12 cellular contexts compared by ENCODE assay signal in genomic region chr22:36587289-36588154, GRCh38. TPM values are rescaled to one million over a fixed set of nuclear protein-coding genes. Genes with fewer than 3 reads are reported as not detected.
DNase-seq lines count a peak whose midpoint lies in the region; TF ChIP-seq lines count a peak whose summit lies in the region.
"Had no signal": no experiment of that assay in that cellular context is flagged by ENCODE, and none has a peak within 500 bp of the region (broad histone marks: within the 10 kb centered on the region; RNA-seq: fewer than 3 reads in every experiment).

No MANE protein-coding gene starts in this region.

- TF ChIP-seq CTCF in AG09319 (IDR thresholded peaks at IDR 0.05; ENCODE audit: low read depth, low read length) = no peak
- TF ChIP-seq CTCF in choroid plexus epithelial cell (conservative IDR thresholded peaks at IDR 0.05; ENCODE audit: low read depth, low read length) = no peak

- H3K27me3 ChIP-seq in MG63 = peaks cover 2% of the 10 kb centered on the region; the same call in 1 of the 2 replicates

- no peaks in the 10 kb centered on the region for H3K36me3 ChIP-seq in MG63

- no peaks in the 10 kb centered on the region for H3K9me3 ChIP-seq in MG63

- DNase-seq in AG09319 (ENCODE audit: extremely low read depth, low read depth) (peak; percentile 8), MG63 (peak; percentile 71), choroid plexus epithelial cell (ENCODE audit: low read depth) (peak; percentile 55), occipital lobe (lab: John Stamatoyannopoulos, UW) (peak; percentile 47), KG1 (lab: John Stamatoyannopoulos, UW) (no peak), NCI-H2227 (lab: John Stamatoyannopoulos, UW; ENCODE audit: unreplicated experiment) (no peak), CD1c-positive myeloid dendritic cell (ENCODE audit: extremely low spot score) (no peak)
- DNase-seq in effector CD4-positive, alpha-beta T cell = no peak
- DNase-seq: activated gamma-delta T cell; CD4-positive, alpha-beta T cell; Kasumi-1; NCI-H446 treated with DMSO at 0.1 percent for 48 hours had no signal

- peak overlapping the region; percentile 19 for H3K4me3 ChIP-seq in MG63
- peak overlapping the region; percentile 13 for H3K4me3 ChIP-seq in choroid plexus epithelial cell (ENCODE audit: low read depth, low read length)

RNA-seq across cellular contexts. Expression of gene EIF3D, which starts 58.6 kb away (rescaled TPM):
- total RNA-seq in MG63 (2014; rRNA removed; shearing (Covaris generic); ENCODE audit: low replicate concordance) = 575 and 712 TPM in 2 replicates
- 200 TPM for total RNA-seq in occipital lobe

Comparison
In these comparisons a context has a peak if more than half of its experiments do, and no peak if none do; other contexts are left out.
1. DNase-seq: peak in AG09319 (single experiment), MG63 (single experiment), choroid plexus epithelial cell (single experiment) and occipital lobe (single experiment); none in effector CD4-positive, alpha-beta T cell (single experiment), KG1 (single experiment), NCI-H2227 (single experiment) and CD1c-positive myeloid dendritic cell (single experiment).